Comparison of ENCODE assay signal across 34 cellular contexts in genomic region chr9:102892025-102892424, GRCh38.
"Had no signal": no experiment of that assay in that cellular context is flagged by ENCODE, and none has a peak within 500 bp of the region (broad histone marks: within the 10 kb centered on the region; RNA-seq: fewer than 3 reads in every experiment).

No MANE protein-coding gene starts in this region.

- DNase-seq: Karpas-422, Kasumi-1, MG63, MM.1S, MV-4-11, NCI-H1048, NCI-H1092, NCI-H1092 treated with DMSO at 0.1 percent for 48 hours, NCI-H1105, NCI-H1105 treated with DMSO at 0.1 percent for 48 hours, NCI-H1417, NCI-H1417 treated with DMSO at 0.1 percent for 48 hours, NCI-H1436, NCI-H1436 treated with DMSO at 0.1 percent for 48 hours, NCI-H146, NCI-H1694, NCI-H1694 treated with DMSO at 0.1 percent for 48 hours, NCI-H187, NCI-H187 treated with DMSO at 0.1 percent for 48 hours, NCI-H1930, NCI-H2029, NCI-H2029 treated with DMSO at 0.1 percent for 48 hours, NCI-H2081, NCI-H2081 treated with DMSO at 0.1 percent for 48 hours, NCI-H2107, NCI-H2171, NCI-H2171 treated with DMSO at 0.1 percent for 48 hours, NCI-H2227 treated with DMSO at 0.1 percent for 48 hours, NCI-H226, NCI-H345, NCI-H446, NCI-H446 treated with DMSO at 0.1 percent for 48 hours, NCI-H510A, NCI-H510A treated with DMSO at 0.1 percent for 48 hours had no signal

- H3K9me3 ChIP-seq: MG63 had no signal

- H3K36me3 ChIP-seq: MG63 had no signal

- H3K4me3 ChIP-seq: MG63 had no signal

- H3K27me3 ChIP-seq: MG63 had no signal
